Comparison of ENCODE assay signal across 21 cellular contexts in the genomic region with DNA sequence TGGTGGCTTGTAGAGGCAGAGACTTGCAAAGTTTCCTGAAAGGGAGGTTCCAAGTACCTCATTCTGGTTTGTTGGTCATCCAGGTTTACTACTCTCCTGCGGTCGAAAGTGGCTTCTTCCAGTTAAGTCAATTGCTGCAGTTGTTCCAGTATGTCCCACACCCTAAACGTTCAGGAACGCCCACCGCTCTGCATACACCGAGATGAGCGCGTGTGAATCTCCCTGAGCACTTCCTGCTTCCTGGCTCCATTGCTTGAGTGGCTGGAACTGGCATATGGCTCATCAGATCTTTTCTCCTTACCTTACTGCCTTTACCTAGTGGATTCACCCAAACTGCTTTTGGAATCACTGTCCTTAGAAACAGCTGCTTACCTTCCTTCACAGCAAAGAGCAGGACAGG.
"Had no signal": no experiment of that assay in that cellular context is flagged by ENCODE, and none has a peak within 500 bp of the region (broad histone marks: within the 10 kb centered on the region; RNA-seq: fewer than 3 reads in every experiment).

No MANE protein-coding gene starts in this region.

- H3K4me3 ChIP-seq: SJSA1, SK-N-MC had no signal

- H3K4me1 ChIP-seq: SJSA1 had no signal

- H3K9me3 ChIP-seq: SJSA1 had no signal

- H3K27me3 ChIP-seq: SJSA1 had no signal

- H3K36me3 ChIP-seq: SJSA1 had no signal

- DNase-seq: KBM-7, MV-4-11, NCI-H1048, NCI-H1105, NCI-H1417, NCI-H1436 treated with DMSO at 0.1 percent for 48 hours, NCI-H1694, NCI-H187 treated with DMSO at 0.1 percent for 48 hours, NCI-H2029 treated with DMSO at 0.1 percent for 48 hours, NCI-H2171 treated with DMSO at 0.1 percent for 48 hours, NCI-H226, NCI-H446, NCI-H510A, NCI-H524 treated with DMSO at 0.1 percent for 48 hours, NCI-H774, Right ventricle myocardium superior, RPMI8226, SIG-M5 had no signal

- H3K27ac ChIP-seq: SJSA1, SK-N-MC had no signal

- FAIRE-seq: RCC 7860 had no signal
